In genomic region chr1:35923841-35924240, GRCh38 we compare ENCODE assay signal across 26 cellular contexts.
"Had no signal": no experiment of that assay in that cellular context is flagged by ENCODE, and none has a peak within 500 bp of the region (broad histone marks: within the 10 kb centered on the region; RNA-seq: fewer than 3 reads in every experiment).

No MANE protein-coding gene starts in this region.

- H3K9me3 ChIP-seq: breast epithelium, heart right ventricle, lower lobe of right lung, psoas muscle, stomach, thyroid gland, upper lobe of left lung had no signal

- DNase-seq: activated CD4-positive, alpha-beta T cell treated with anti-CD3 and anti-CD28 coated beads for 36 hours; activated CD4-positive, CD25-positive, alpha-beta regulatory T cell; activated CD8-positive, alpha-beta memory T cell treated with anti-CD3 and anti-CD28 coated beads, Interleukin-2, amount 10 ng/mL, durations not matched to agents 7 days and 5 days; activated CD8-positive, alpha-beta T cell treated with anti-CD3 and anti-CD28 coated beads, Interleukin-2, amount 10 ng/mL, durations not matched to agents 7 days and 5 days; activated naive CD8-positive, alpha-beta T cell treated with anti-CD3 and anti-CD28 coated beads, Interleukin-2, amount 50 U/mL, for 24 hours; activated T-cell treated with anti-CD3 and anti-CD28 coated beads, Interleukin-2, amount 50 U/mL, for 48 hours; central memory CD4-positive, alpha-beta T cell; endodermal cell; heart right ventricle; lower lobe of right lung; mesenchymal stem cell; naive thymus-derived CD8-positive, alpha-beta T cell; occipital lobe; psoas muscle; stimulated activated CD4-positive, alpha-beta T cell treated with anti-CD3 and anti-CD28 coated beads, Interleukin-15, amount 100 ng/mL, for 24 hours; stimulated activated CD4-positive, alpha-beta T cell treated with anti-CD3 and anti-CD28 coated beads, Interleukin-2, amount 100 ng/mL, for 24 hours; stimulated activated naive B cell treated with anti-CD40 and anti-IgM and Interleukin-4, amounts not matched to agents 10 μg/mL and 1 μg/mL and 100 μg/mL, for 72 hours; stomach; thyroid gland; upper lobe of left lung had no signal

- H3K36me3 ChIP-seq: breast epithelium, neural progenitor cell had no signal

- H3K9me3 Mint-ChIP-seq: activated naive CD4-positive, alpha-beta T cell treated with anti-CD3 and anti-CD28 coated beads, Interleukin-2, amount 50 U/mL, for 24 hours; activated naive CD8-positive, alpha-beta T cell treated with anti-CD3 and anti-CD28 coated beads, Interleukin-2, amount 50 U/mL, for 24 hours; activated T-helper 2 cell treated with anti-CD3 and anti-CD28 coated beads, Interferon-gamma antibody, Interleukin-2, Interleukin-4, amounts not matched to agents 10 μg/mL and 5 μg/mL and 100 μg/mL, durations not matched to agents 14 hours and 24 hours and 36 hours; endodermal cell; naive thymus-derived CD8-positive, alpha-beta T cell; neural progenitor cell; stimulated activated naive B cell treated with anti-CD40 and anti-IgM and Interleukin-4, amounts not matched to agents 10 μg/mL and 1 μg/mL and 100 μg/mL, for 72 hours had no signal

- H3K4me1 ChIP-seq: breast epithelium, lower lobe of right lung, neural progenitor cell, parathyroid adenoma, psoas muscle, upper lobe of left lung had no signal

- H3K27me3 ChIP-seq: breast epithelium, heart right ventricle, neural progenitor cell, stomach, thyroid gland, upper lobe of left lung had no signal

- ATAC-seq: activated CD4-positive, alpha-beta T cell treated with anti-CD3 and anti-CD28 coated beads for 36 hours; activated CD8-positive, alpha-beta memory T cell treated with anti-CD3 and anti-CD28 coated beads, Interleukin-2, amount 10 ng/mL, durations not matched to agents 7 days and 5 days; activated CD8-positive, alpha-beta T cell treated with anti-CD3 and anti-CD28 coated beads, Interleukin-2, amount 10 ng/mL, durations not matched to agents 7 days and 5 days; activated naive CD8-positive, alpha-beta T cell treated with anti-CD3 and anti-CD28 coated beads, Interleukin-2, amount 50 U/mL, for 24 hours; esophagus mucosa; heart right ventricle; lower lobe of right lung; naive thymus-derived CD8-positive, alpha-beta T cell; stimulated activated naive B cell treated with anti-CD40 and anti-IgM and Interleukin-4, amounts not matched to agents 10 μg/mL and 1 μg/mL and 100 μg/mL, for 72 hours had no signal

- H3K4me3 Mint-ChIP-seq: activated CD4-positive, alpha-beta T cell treated with anti-CD3 and anti-CD28 coated beads for 36 hours; activated CD8-positive, alpha-beta memory T cell treated with anti-CD3 and anti-CD28 coated beads, Interleukin-2, amount 10 ng/mL, durations not matched to agents 7 days and 5 days; activated CD8-positive, alpha-beta T cell treated with anti-CD3 and anti-CD28 coated beads, Interleukin-2, amount 10 ng/mL, durations not matched to agents 7 days and 5 days; activated naive CD4-positive, alpha-beta T cell treated with anti-CD3 and anti-CD28 coated beads, Interleukin-2, amount 50 U/mL, for 24 hours; activated naive CD8-positive, alpha-beta T cell treated with anti-CD3 and anti-CD28 coated beads, Interleukin-2, amount 50 U/mL, for 24 hours; endodermal cell; naive thymus-derived CD8-positive, alpha-beta T cell; neural progenitor cell; stimulated activated naive B cell treated with anti-CD40 and anti-IgM and Interleukin-4, amounts not matched to agents 10 μg/mL and 1 μg/mL and 100 μg/mL, for 72 hours had no signal

- H3K27me3 Mint-ChIP-seq: activated CD4-positive, alpha-beta T cell treated with anti-CD3 and anti-CD28 coated beads for 36 hours; activated CD8-positive, alpha-beta memory T cell treated with anti-CD3 and anti-CD28 coated beads, Interleukin-2, amount 10 ng/mL, durations not matched to agents 7 days and 5 days; activated naive CD4-positive, alpha-beta T cell treated with anti-CD3 and anti-CD28 coated beads, Interleukin-2, amount 50 U/mL, for 24 hours; activated naive CD8-positive, alpha-beta T cell treated with anti-CD3 and anti-CD28 coated beads, Interleukin-2, amount 50 U/mL, for 24 hours; naive thymus-derived CD8-positive, alpha-beta T cell; stimulated activated naive B cell treated with anti-CD40 and anti-IgM and Interleukin-4, amounts not matched to agents 10 μg/mL and 1 μg/mL and 100 μg/mL, for 72 hours had no signal

- H3K27ac Mint-ChIP-seq: activated CD4-positive, alpha-beta T cell treated with anti-CD3 and anti-CD28 coated beads for 36 hours; activated CD8-positive, alpha-beta memory T cell treated with anti-CD3 and anti-CD28 coated beads, Interleukin-2, amount 10 ng/mL, durations not matched to agents 7 days and 5 days; activated CD8-positive, alpha-beta T cell treated with anti-CD3 and anti-CD28 coated beads, Interleukin-2, amount 10 ng/mL, durations not matched to agents 7 days and 5 days; activated naive CD8-positive, alpha-beta T cell treated with anti-CD3 and anti-CD28 coated beads, Interleukin-2, amount 50 U/mL, for 24 hours; activated T-helper 2 cell treated with anti-CD3 and anti-CD28 coated beads, Interferon-gamma antibody, Interleukin-2, Interleukin-4, amounts not matched to agents 10 μg/mL and 5 μg/mL and 100 μg/mL, durations not matched to agents 14 hours and 24 hours and 36 hours; endodermal cell; neural progenitor cell; stimulated activated naive B cell treated with anti-CD40 and anti-IgM and Interleukin-4, amounts not matched to agents 10 μg/mL and 1 μg/mL and 100 μg/mL, for 72 hours had no signal

- H3K4me1 Mint-ChIP-seq: activated CD4-positive, alpha-beta T cell treated with anti-CD3 and anti-CD28 coated beads for 36 hours; activated CD8-positive, alpha-beta memory T cell treated with anti-CD3 and anti-CD28 coated beads, Interleukin-2, amount 10 ng/mL, durations not matched to agents 7 days and 5 days; activated naive CD4-positive, alpha-beta T cell treated with anti-CD3 and anti-CD28 coated beads, Interleukin-2, amount 50 U/mL, for 24 hours; activated naive CD8-positive, alpha-beta T cell treated with anti-CD3 and anti-CD28 coated beads, Interleukin-2, amount 50 U/mL, for 24 hours; endodermal cell; neural progenitor cell had no signal

- H3K27ac ChIP-seq: heart right ventricle, lower lobe of right lung, neural progenitor cell, parathyroid adenoma, psoas muscle, stomach, thyroid gland, upper lobe of left lung had no signal

- H3K4me3 ChIP-seq: breast epithelium, heart right ventricle, lower lobe of right lung, neural progenitor cell, psoas muscle, stomach, thyroid gland, upper lobe of left lung had no signal

- H3K9ac ChIP-seq: parathyroid adenoma had no signal
